Comparison of ENCODE assay signal across 1 cellular context in the genomic region with DNA sequence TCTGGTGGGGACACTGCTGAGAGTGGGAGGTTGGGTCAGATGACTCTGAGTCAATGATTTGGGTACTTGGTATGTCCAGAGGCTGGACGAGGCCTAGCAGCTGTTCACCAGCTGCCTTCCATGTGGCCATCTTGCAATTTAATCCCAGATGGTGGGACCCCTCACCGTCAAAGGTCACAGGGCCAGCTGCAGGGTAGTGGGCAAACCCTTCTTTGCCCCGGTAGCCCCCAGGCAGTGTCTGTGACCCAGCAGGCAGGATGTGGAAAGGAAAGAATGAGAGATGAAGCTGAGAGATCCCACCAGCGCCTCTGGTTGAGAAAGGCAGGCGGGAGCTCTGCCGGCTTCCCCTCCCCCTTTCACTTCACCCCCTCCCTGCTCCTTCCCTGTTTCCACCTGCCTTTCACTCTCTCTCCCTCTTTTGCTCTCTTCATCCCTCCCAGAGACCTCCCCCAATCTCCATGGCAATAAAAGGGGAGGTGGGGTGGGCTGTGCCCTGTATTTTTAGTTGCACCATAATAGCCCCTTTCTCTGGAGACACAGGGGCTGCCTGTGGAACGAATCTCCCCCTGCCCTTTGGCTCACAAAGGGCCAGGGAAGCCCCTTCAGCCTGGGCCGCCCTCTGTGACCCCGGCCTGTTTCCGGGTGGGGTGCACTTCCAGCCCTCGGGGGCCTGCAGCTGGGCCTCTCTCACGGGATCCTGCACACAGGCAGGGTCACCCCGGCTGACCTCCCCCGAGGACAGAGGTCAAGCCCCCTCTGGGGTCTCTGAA.
A peak's percentile ranks its signal among the peaks of the same experiment; 100 is the strongest.
TF ChIP-seq lines count a peak whose summit lies in the region.

No MANE protein-coding gene starts in this region.

TF ChIP-seq in HEK293, 187 proteins besides CTCF, POLR2A, EP300 and RAD21:
- 0 out of 2 replicates have a peak, but pooled peaks have one; percentile 12 for TF ChIP-seq ZFHX2 (tag by site-specific recombination; conservative IDR thresholded peaks at IDR 0.05)
- TF ChIP-seq ZSCAN23 (tag by site-specific recombination; IDR thresholded peaks at IDR 0.05) = no peak
- TF ChIP-seq ZNF398 (tag by site-specific recombination; IDR thresholded peaks at IDR 0.05) = peak; percentile 42; the same call in 1 of the 2 replicates
- 0 out of 2 replicates have a peak, but pooled peaks have one; percentile 55 for TF ChIP-seq PRDM1 (tag by site-specific recombination; IDR thresholded peaks at IDR 0.05)
- no peak for TF ChIP-seq KLF17 (tag by site-specific recombination; IDR thresholded peaks at IDR 0.05)
